20 cellular contexts compared by ENCODE assay signal in genomic region chr14:99546230-99546879, GRCh38. TPM values are rescaled to one million over a fixed set of nuclear protein-coding genes. Genes with fewer than 3 reads are reported as not detected.
DNase-seq lines count a peak whose midpoint lies in the region; ATAC-seq and TF ChIP-seq lines count a peak whose summit lies in the region.
"Had no signal": no experiment of that assay in that cellular context is flagged by ENCODE, and none has a peak within 500 bp of the region (broad histone marks: within the 10 kb centered on the region; RNA-seq: fewer than 3 reads in every experiment).

No MANE protein-coding gene starts in this region.

- H2BK20ac ChIP-seq in H9 (ENCODE audit: low read depth, low read length, poor library complexity, severe bottlenecking), result no peak overlapping the region

- H3K9me3 Mint-ChIP-seq in H9, result no peaks in the 10 kb centered on the region
- H3K9me3 Mint-ChIP-seq in glutamatergic neuron (ENCODE audit: unreplicated experiment), result peaks cover 5% of the 10 kb centered on the region
- H3K9me3 Mint-ChIP-seq in T-helper 2 cell treated with Interferon-gamma antibody and Interleukin-4, amounts not matched to agents 5 μg/mL and 100 μg/mL, for 36 hours, result no peaks in the 10 kb centered on the region
- H3K9me3 Mint-ChIP-seq: activated CD4-positive, alpha-beta memory T cell treated with anti-CD3 and anti-CD28 coated beads for 36 hours; activated naive CD8-positive, alpha-beta T cell treated with anti-CD3 and anti-CD28 coated beads, Interleukin-2, amount 10 ng/mL, durations not matched to agents 7 days and 5 days; central memory CD8-positive, alpha-beta T cell; effector memory CD8-positive, alpha-beta T cell; natural killer cell treated with Interleukin-12 subunit alpha and Interleukin-12 subunit beta and Interleukin-15 and Interleukin-18, amount 100 ng/mL, for 72 hours had no signal

- no peak overlapping the region for H2AK5ac ChIP-seq in H9 (ENCODE audit: insufficient read length, low read length)

- H3K23me2 ChIP-seq in H9 (ENCODE audit: insufficient read length, low read depth, low read length, poor library complexity, severe bottlenecking), result no peaks in the 10 kb centered on the region

- H3K4me2 ChIP-seq in H9 (ENCODE audit: insufficient read depth, insufficient read length, low read length), result no peak overlapping the region
- H3K4me2 ChIP-seq in osteoblast (ENCODE audit: insufficient read depth, low read length), result no peak overlapping the region

- no peaks in the 10 kb centered on the region for H3K36me3 ChIP-seq in osteoblast (ENCODE audit: insufficient read depth, low read length)
- H3K36me3 ChIP-seq: lower lobe of right lung, suprapubic skin had no signal

- H3K4me1 Mint-ChIP-seq in H9 (peaks cover 66 to 78% of the 10 kb centered on the region in 2 experiments), glutamatergic neuron (ENCODE audit: low read depth, unreplicated experiment) (peaks cover 35% of the 10 kb centered on the region)
- no peaks in the 10 kb centered on the region for H3K4me1 Mint-ChIP-seq in T-helper 2 cell treated with Interferon-gamma antibody and Interleukin-4, amounts not matched to agents 5 μg/mL and 100 μg/mL, for 36 hours (ENCODE audit: low read depth)
- H3K4me1 Mint-ChIP-seq: activated naive CD8-positive, alpha-beta T cell treated with anti-CD3 and anti-CD28 coated beads, Interleukin-2, amount 10 ng/mL, durations not matched to agents 7 days and 5 days had no signal

- H4K91ac ChIP-seq in H9 (ENCODE audit: insufficient read length, low read depth, low read length), result no peak overlapping the region

- H3K4me3 Mint-ChIP-seq in H9 (no peak overlapping the region), glutamatergic neuron (ENCODE audit: unreplicated experiment) (peak overlapping the region; percentile 51)
- no peak overlapping the region for H3K4me3 Mint-ChIP-seq in T-helper 2 cell treated with Interferon-gamma antibody and Interleukin-4, amounts not matched to agents 5 μg/mL and 100 μg/mL, for 36 hours
- H3K4me3 Mint-ChIP-seq: activated CD4-positive, alpha-beta memory T cell treated with anti-CD3 and anti-CD28 coated beads for 36 hours; activated naive CD8-positive, alpha-beta T cell treated with anti-CD3 and anti-CD28 coated beads, Interleukin-2, amount 10 ng/mL, durations not matched to agents 7 days and 5 days; B cell; central memory CD8-positive, alpha-beta T cell; effector memory CD8-positive, alpha-beta T cell; natural killer cell treated with Interleukin-12 subunit alpha and Interleukin-12 subunit beta and Interleukin-15 and Interleukin-18, amount 100 ng/mL, for 72 hours had no signal

- H3K79me1 ChIP-seq in H9 (ENCODE audit: insufficient read depth, low read depth, low read length, poor library complexity, severe bottlenecking), result no peaks in the 10 kb centered on the region

- H3K27me3 Mint-ChIP-seq in H9 (ENCODE audit: low read depth) (no peaks in the 10 kb centered on the region; the same call in 1 of the 2 replicates), glutamatergic neuron (ENCODE audit: unreplicated experiment) (peaks cover 18% of the 10 kb centered on the region)
- H3K27me3 Mint-ChIP-seq in T-helper 2 cell treated with Interferon-gamma antibody and Interleukin-4, amounts not matched to agents 5 μg/mL and 100 μg/mL, for 36 hours (ENCODE audit: low read depth), result no peaks in the 10 kb centered on the region
- H3K27me3 Mint-ChIP-seq: activated CD4-positive, alpha-beta memory T cell treated with anti-CD3 and anti-CD28 coated beads for 36 hours; activated naive CD8-positive, alpha-beta T cell treated with anti-CD3 and anti-CD28 coated beads, Interleukin-2, amount 10 ng/mL, durations not matched to agents 7 days and 5 days; central memory CD8-positive, alpha-beta T cell; effector memory CD8-positive, alpha-beta T cell had no signal

- H3K4me3 ChIP-seq in osteoblast (ENCODE audit: insufficient read depth, low read length), result no peak overlapping the region
- H3K4me3 ChIP-seq: lower lobe of right lung, suprapubic skin had no signal

- no peaks in the 10 kb centered on the region for H3K36me3 Mint-ChIP-seq in H9 (ENCODE audit: insufficient read depth in 1 of 3, low read depth in 3 of 3)
- no peaks in the 10 kb centered on the region for H3K36me3 Mint-ChIP-seq in glutamatergic neuron (ENCODE audit: unreplicated experiment)
- no peaks in the 10 kb centered on the region for H3K36me3 Mint-ChIP-seq in T-helper 2 cell treated with Interferon-gamma antibody and Interleukin-4, amounts not matched to agents 5 μg/mL and 100 μg/mL, for 36 hours (ENCODE audit: low read depth)
- H3K36me3 Mint-ChIP-seq: activated CD4-positive, alpha-beta memory T cell treated with anti-CD3 and anti-CD28 coated beads for 36 hours; activated naive CD8-positive, alpha-beta T cell treated with anti-CD3 and anti-CD28 coated beads, Interleukin-2, amount 10 ng/mL, durations not matched to agents 7 days and 5 days; natural killer cell treated with Interleukin-12 subunit alpha and Interleukin-12 subunit beta and Interleukin-15 and Interleukin-18, amount 100 ng/mL, for 72 hours had no signal

- no peak for ATAC-seq in GM18511 (IDR thresholded peaks at IDR 0.05; ENCODE audit: unreplicated experiment)
- no peak for ATAC-seq in GM18907 (IDR thresholded peaks at IDR 0.05; ENCODE audit: unreplicated experiment)
- ATAC-seq: effector memory CD8-positive, alpha-beta T cell; lower lobe of right lung; natural killer cell treated with Interleukin-12 subunit alpha and Interleukin-12 subunit beta and Interleukin-15 and Interleukin-18, amount 100 ng/mL, for 72 hours; PC-3 had no signal

- H3K23ac ChIP-seq in H9 (ENCODE audit: insufficient read length, low read depth, low read length), result no peak overlapping the region

- no peak overlapping the region for H3K9ac ChIP-seq in H9 (ENCODE audit: extremely low read depth, insufficient read length, low read length)

- H3K79me2 ChIP-seq in H9 (ENCODE audit: insufficient read depth, low read length), result no peaks in the 10 kb centered on the region
- no peaks in the 10 kb centered on the region for H3K79me2 ChIP-seq in osteoblast (ENCODE audit: insufficient read depth, low read length)

- no peak overlapping the region for H2BK15ac ChIP-seq in H9 (ENCODE audit: low read depth, low read length)

- H4K5ac ChIP-seq in H9 (ENCODE audit: insufficient read length, low read depth, low read length), result no peak overlapping the region

- H3K14ac ChIP-seq in H9 (ENCODE audit: insufficient read depth, low read length), result no peak overlapping the region

- H3K27me3 ChIP-seq in H9 (ENCODE audit: insufficient read depth, low read length) (0 out of 2 replicates have a peak, but pooled peaks cover 2% of the 10 kb centered on the region), osteoblast (ENCODE audit: insufficient read depth, low read length) (peaks cover 3% of the 10 kb centered on the region)

- H2AFZ ChIP-seq in H9 (ENCODE audit: low read length), result no peak overlapping the region
- H2AFZ ChIP-seq in osteoblast (ENCODE audit: low read length), result no peak overlapping the region

- H3K4me1 ChIP-seq in H9 (ENCODE audit: insufficient read depth, low read length) (no peaks in the 10 kb centered on the region; the same call in 1 of the 2 replicates), osteoblast (ENCODE audit: insufficient read depth, low read length) (no peaks in the 10 kb centered on the region)

- H3K9me3 ChIP-seq in H9 (ENCODE audit: control insufficient read depth, low read depth, low read length) (no peaks in the 10 kb centered on the region), osteoblast (ENCODE audit: low read depth, low read length) (no peaks in the 10 kb centered on the region)
- H3K9me3 ChIP-seq: lower lobe of right lung, suprapubic skin had no signal

- H3K27ac Mint-ChIP-seq in H9, result peak overlapping the region; percentile 71 to 83 (median 74); a peak in 4 of 7 replicates
- no peak overlapping the region for H3K27ac Mint-ChIP-seq in glutamatergic neuron (ENCODE audit: unreplicated experiment)
- no peak overlapping the region for H3K27ac Mint-ChIP-seq in T-helper 2 cell treated with Interferon-gamma antibody and Interleukin-4, amounts not matched to agents 5 μg/mL and 100 μg/mL, for 36 hours
- H3K27ac Mint-ChIP-seq: activated CD4-positive, alpha-beta memory T cell treated with anti-CD3 and anti-CD28 coated beads for 36 hours; activated naive CD8-positive, alpha-beta T cell treated with anti-CD3 and anti-CD28 coated beads, Interleukin-2, amount 10 ng/mL, durations not matched to agents 7 days and 5 days; B cell; effector memory CD8-positive, alpha-beta T cell; natural killer cell treated with Interleukin-12 subunit alpha and Interleukin-12 subunit beta and Interleukin-15 and Interleukin-18, amount 100 ng/mL, for 72 hours had no signal

- WGBS in H9 (ENCODE audit: extremely low coverage, insufficient read length, low lambda C conversion rate), result no CpG with 5 or more reads among the region's 13 CpGs

- no peak overlapping the region for H2BK12ac ChIP-seq in H9 (ENCODE audit: insufficient read length, low read depth, low read length)

- H3K56ac ChIP-seq in H9 (ENCODE audit: insufficient read length, low read depth, low read length), result no peak overlapping the region

- H2BK5ac ChIP-seq in H9 (ENCODE audit: insufficient read length, low read length), result no peak overlapping the region

- TF ChIP-seq CTCF in H9 (conservative IDR thresholded peaks at IDR 0.05) (no peak), glutamatergic neuron (IDR thresholded peaks at IDR 0.05; ENCODE audit: partially characterized antibody, unreplicated experiment) (no peak), osteoblast (IDR thresholded peaks at IDR 0.05; ENCODE audit: extremely low read depth, low read depth, low read length) (no peak)

- no peak for DNase-seq in H9
- DNase-seq in NCI-H2171 (lab: John Stamatoyannopoulos, UW), result peak; percentile 45
- DNase-seq in glutamatergic neuron, result no peak
- peak; percentile 25 for DNase-seq in osteoblast (ENCODE audit: insufficient read length, low spot score, missing footprints)
- DNase-seq in T-helper 2 cell treated with Interferon-gamma antibody and Interleukin-4, amounts not matched to agents 5 μg/mL and 100 μg/mL, for 36 hours (ENCODE audit: low spot score), result no peak
- DNase-seq: activated CD4-positive, alpha-beta memory T cell treated with anti-CD3 and anti-CD28 coated beads for 36 hours; activated naive CD8-positive, alpha-beta T cell treated with anti-CD3 and anti-CD28 coated beads, Interleukin-2, amount 10 ng/mL, durations not matched to agents 7 days and 5 days; activated T-cell treated with anti-CD3 and anti-CD28 coated beads, Interleukin-2, amount 50 U/mL, for 48 hours; DND-41; effector memory CD8-positive, alpha-beta T cell; lower lobe of right lung; NCI-H446; PC-3; stimulated activated CD4-positive, alpha-beta T cell treated with anti-CD3 and anti-CD28 coated beads, Interleukin-1b, Interleukin-23, amount 100 ng/mL, for 48 hours had no signal

- H4K8ac ChIP-seq in H9 (replicated peaks; ENCODE audit: insufficient read length, low read depth, low read length), result no peak overlapping the region

- H3K27ac ChIP-seq in H9 (ENCODE audit: insufficient read length, low read depth, low read length) (no peak overlapping the region), osteoblast (ENCODE audit: low read depth, low read length) (no peak overlapping the region)
- H3K27ac ChIP-seq: lower lobe of right lung, suprapubic skin had no signal

- no peak overlapping the region for H3T11ph ChIP-seq in H9 (ENCODE audit: low read length)

- no peak overlapping the region for H3K4ac ChIP-seq in H9 (ENCODE audit: low read depth, low read length)

- no peaks in the 10 kb centered on the region for H4K20me1 ChIP-seq in H9 (ENCODE audit: control insufficient read depth, insufficient read depth, insufficient read length)
- H4K20me1 ChIP-seq in osteoblast (ENCODE audit: insufficient read depth, low read length), result peaks cover 47% of the 10 kb centered on the region

- H2BK120ac ChIP-seq in H9 (ENCODE audit: low read depth, low read length, poor library complexity, severe bottlenecking), result no peak overlapping the region

- no peak overlapping the region for H3K18ac ChIP-seq in H9 (ENCODE audit: insufficient read length, low read depth, low read length)

RNA-seq across cellular contexts. Expression of gene CCDC85C, which starts 57.7 kb away (rescaled TPM):
- 33.2 and 36.3 TPM in 2 replicates for total RNA-seq in H9 (2021)
- total RNA-seq in glutamatergic neuron (ENCODE audit: unreplicated experiment), result 32.3 TPM
- total RNA-seq in osteoblast, result 3.2 and 3.6 TPM in 2 replicates

Comparison
In these comparisons a context has a peak if more than half of its experiments do, and no peak if none do; other contexts are left out.
1. DNase-seq: peak in NCI-H2171 (single experiment) and osteoblast (single experiment); none in H9 (single experiment), glutamatergic neuron (single experiment) and T-helper 2 cell treated with Interferon-gamma antibody and Interleukin-4, amounts not matched to agents 5 μg/mL and 100 μg/mL, for 36 hours (single experiment).
2. H3K27ac Mint-ChIP-seq: peak in H9 (3 of 3); none in glutamatergic neuron (single experiment) and T-helper 2 cell treated with Interferon-gamma antibody and Interleukin-4, amounts not matched to agents 5 μg/mL and 100 μg/mL, for 36 hours (single experiment).